8 cellular contexts compared by ENCODE assay signal in the genomic region with DNA sequence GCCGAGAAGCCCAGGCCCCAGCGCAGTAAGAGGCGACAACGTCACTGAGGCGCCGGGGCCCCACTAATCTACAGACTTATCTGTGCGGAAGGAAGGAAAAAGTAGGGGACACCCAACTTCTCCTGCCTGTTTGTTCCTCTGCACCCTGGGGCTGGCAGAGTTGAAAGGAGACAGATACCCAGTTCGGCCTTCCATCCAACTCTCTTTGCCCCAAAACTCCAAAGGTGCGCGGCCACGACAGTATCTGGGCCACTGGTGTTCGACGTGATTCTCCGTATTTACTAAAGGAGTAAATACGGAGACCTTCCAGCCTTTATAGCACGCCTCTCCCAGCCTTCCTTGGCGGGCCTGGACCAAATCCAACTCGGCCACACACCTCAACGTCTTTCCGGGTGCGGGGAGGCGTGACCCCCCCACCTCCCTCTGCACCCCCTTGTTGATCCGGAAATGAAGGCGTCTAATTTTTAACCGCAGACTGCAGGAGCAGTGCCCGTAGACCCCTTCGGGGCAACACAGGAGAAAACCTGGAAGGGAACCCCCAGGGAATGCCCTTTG. TPM values are rescaled to one million over a fixed set of nuclear protein-coding genes. Genes with fewer than 3 reads are reported as not detected.
A peak's percentile ranks its signal among the peaks of the same experiment; 100 is the strongest.
DNase-seq lines count a peak whose midpoint lies in the region; ATAC-seq and TF ChIP-seq lines count a peak whose summit lies in the region.

No MANE protein-coding gene starts in this region.

- H2AFZ ChIP-seq in MM.1S (ENCODE audit: low read length), result no peak overlapping the region

- TF ChIP-seq EP300 in sigmoid colon (IDR thresholded peaks at IDR 0.05), result no peak

- peak overlapping the region; percentile 97; the same call in 1 of the 2 replicates for H3K27ac ChIP-seq in MM.1S (ENCODE audit: low read length)
- H3K27ac ChIP-seq in sigmoid colon, result peak overlapping the region; percentile 93 to 99 (median 97)

- peak overlapping the region; percentile 99 for H3K4me2 ChIP-seq in MM.1S (ENCODE audit: low read depth, low read length)

- peaks cover 79% of the 10 kb centered on the region for H3K79me2 ChIP-seq in MM.1S (ENCODE audit: low read length)

- DNase-seq in G401 (ENCODE audit: low spot score), result peak; percentile 49
- peak; percentile 72 for DNase-seq in MM.1S
- DNase-seq in activated effector memory CD4-positive, alpha-beta T cell treated with Interleukin-2 at 50 U/mL for 16 hours, result peak; percentile 58
- DNase-seq in left cardiac atrium, result peak; percentile 68
- DNase-seq in sigmoid colon, result peak; percentile 73
- no peak for DNase-seq in midbrain (lab: John Stamatoyannopoulos, UW)

- 0 to 1% methylated on average over 27 of the region's 27 CpGs for WGBS in sigmoid colon, 2 donors

- peaks cover 63% of the 10 kb centered on the region for H3F3A ChIP-seq in MM.1S (ENCODE audit: insufficient read depth, low read length)

- TF ChIP-seq POLR2A in sigmoid colon (IDR thresholded peaks at IDR 0.05), result no peak

- peak overlapping the region; percentile 95 for H3K9ac ChIP-seq in MM.1S (ENCODE audit: low read length)

- intact Hi-C loops in left cardiac atrium (cut with DNase I) (loop anchor here (10.0 kb wide), 3 partner anchors 174 to 264 kb away; no protein-coding TSS in a partner anchor), sigmoid colon (cut with DNase I) (loop anchor here (5.0 to 10.0 kb wide), 3 partner anchors 272 to 866 kb away; a partner anchor contains a TSS)

- no peaks in the 10 kb centered on the region for H3K9me2 ChIP-seq in MM.1S (replicated peaks; ENCODE audit: insufficient read depth, low read length)

- ATAC-seq in left cardiac atrium, result no peak
- no peak for ATAC-seq in HG03139 (IDR thresholded peaks at IDR 0.05; ENCODE audit: unreplicated experiment)
- no peak for ATAC-seq in HG03457 (IDR thresholded peaks at IDR 0.05; ENCODE audit: unreplicated experiment)

- no peak for TF ChIP-seq CTCF in MM.1S (IDR thresholded peaks at IDR 0.05; ENCODE audit: low read length)
- TF ChIP-seq CTCF in sigmoid colon (IDR thresholded peaks at IDR 0.05), result no peak

- in situ Hi-C loops in G401 (cut with HindIII; ENCODE audit: low sequenced_read_pairs), result no loop called here

- H3K27me3 ChIP-seq in MM.1S (replicated peaks; ENCODE audit: insufficient read depth, low read length), result no peaks in the 10 kb centered on the region
- H3K27me3 ChIP-seq in sigmoid colon, result no peaks in the 10 kb centered on the region

- H3K4me1 ChIP-seq in MM.1S (ENCODE audit: low read length) (peaks cover 14% of the 10 kb centered on the region), sigmoid colon (peaks cover 0 to 55% (median 42%) of the 10 kb centered on the region in 4 donors)

- H3K9me3 ChIP-seq in MM.1S (replicated peaks; ENCODE audit: insufficient read depth, low read length), result no peaks in the 10 kb centered on the region
- no peaks in the 10 kb centered on the region for H3K9me3 ChIP-seq in sigmoid colon

- H4K20me1 ChIP-seq in MM.1S (ENCODE audit: insufficient read depth, low read length), result peaks cover 12% of the 10 kb centered on the region; the same call in 1 of the 2 replicates

- H3K4me3 ChIP-seq in MM.1S (ENCODE audit: low read length) (peak overlapping the region; percentile 97), sigmoid colon (peak overlapping the region; percentile 50 to 96 (median 93))

- 0 out of 2 replicates have a peak, but pooled peaks cover 5% of the 10 kb centered on the region for H3K36me3 ChIP-seq in MM.1S (replicated peaks; ENCODE audit: insufficient read depth, low read length)
- H3K36me3 ChIP-seq in sigmoid colon, result no peaks in the 10 kb centered on the region

RNA-seq across cellular contexts. Expression of a gene that starts 1.6 kb away (rescaled TPM):
- 15.4 and 18.6 TPM in 2 replicates for total RNA-seq in G401 (2014; rRNA removed; shearing (Covaris generic))
- 10 to 100 TPM; 17.1 to 49.0 TPM for total RNA-seq in left cardiac atrium
- total RNA-seq in sigmoid colon, result 10 to 100 TPM; 13.2 to 29.1 (median 21.5) TPM
- 10 to 100 TPM; 16.8 to 19.0 (median 18.3) TPM for polyA plus RNA-seq in sigmoid colon
